ENCODE assay signal across 22 cellular contexts in genomic region chr3:52469001-52469400, GRCh38. TPM values are rescaled to one million over a fixed set of nuclear protein-coding genes. Genes with fewer than 3 reads are reported as not detected.
DNase-seq lines count a peak whose midpoint lies in the region; ATAC-seq and TF ChIP-seq lines count a peak whose summit lies in the region.
"Had no signal": no experiment of that assay in that cellular context is flagged by ENCODE, and none has a peak within 500 bp of the region (broad histone marks: within the 10 kb centered on the region; RNA-seq: fewer than 3 reads in every experiment).

No MANE protein-coding gene starts in this region.

- H3K36me3 Mint-ChIP-seq in activated naive CD4-positive, alpha-beta T cell treated with anti-CD3 and anti-CD28 coated beads, Interleukin-2, amount 50 U/mL, for 72 hours: no peaks in the 10 kb centered on the region

- POLR2A ChIA-PET in RWPE1 (lab: Yijun Ruan, JAX; ENCODE audit: low non-redundant PET): no interaction called here

- peak overlapping the region; percentile 30 to 65 for H3K27ac Mint-ChIP-seq in activated naive CD4-positive, alpha-beta T cell treated with anti-CD3 and anti-CD28 coated beads, Interleukin-2, amount 50 U/mL, for 72 hours
- H3K27ac Mint-ChIP-seq: activated CD8-positive, alpha-beta T cell treated with anti-CD3 and anti-CD28 coated beads for 36 hours; activated T-helper 2 cell treated with anti-CD3 and anti-CD28 coated beads, Interferon-gamma antibody, Interleukin-2, Interleukin-4, amounts not matched to agents 10 μg/mL and 5 μg/mL and 100 μg/mL, durations not matched to agents 14 hours and 24 hours and 36 hours; stimulated activated memory B cell treated with anti-CD40 and anti-IgM and Interleukin-4, amounts not matched to agents 10 μg/mL and 1 μg/mL and 100 μg/mL, for 72 hours had no signal

- CTCF ChIA-PET in RWPE1 (lab: Yijun Ruan, JAX): interaction anchor here (1.1 kb wide), 1 partner anchor 21 kb away, joined by 3 read pairs; no protein-coding TSS in a partner anchor

- H3K9me3 Mint-ChIP-seq in activated naive CD4-positive, alpha-beta T cell treated with anti-CD3 and anti-CD28 coated beads, Interleukin-2, amount 50 U/mL, for 72 hours: no peaks in the 10 kb centered on the region
- H3K9me3 Mint-ChIP-seq: activated CD8-positive, alpha-beta T cell treated with anti-CD3 and anti-CD28 coated beads for 36 hours; activated T-helper 2 cell treated with anti-CD3 and anti-CD28 coated beads, Interferon-gamma antibody, Interleukin-2, Interleukin-4, amounts not matched to agents 10 μg/mL and 5 μg/mL and 100 μg/mL, durations not matched to agents 14 hours and 24 hours and 36 hours; memory B cell; stimulated activated memory B cell treated with anti-CD40 and anti-IgM and Interleukin-4, amounts not matched to agents 10 μg/mL and 1 μg/mL and 100 μg/mL, for 72 hours had no signal

- no peak for TF ChIP-seq EP300 in transverse colon (IDR thresholded peaks at IDR 0.05; ENCODE audit: low read depth)

- no peak for DNase-seq in activated naive CD4-positive, alpha-beta T cell treated with anti-CD3 and anti-CD28 coated beads, Interleukin-2, amount 50 U/mL, for 72 hours (ENCODE audit: low spot score in 2 of 2)
- DNase-seq in activated naive CD4-positive, alpha-beta T cell (lab: John Stamatoyannopoulos, UW): no peak
- no peak for DNase-seq in RWPE1 (ENCODE audit: low spot score)
- peak; percentile 69 for DNase-seq in fibroblast of villous mesenchyme (ENCODE audit: low read depth)
- no peak for DNase-seq in transverse colon
- no peak for DNase-seq in left lobe of liver (ENCODE audit: low spot score)
- no peak for DNase-seq in NCI-H146 (lab: John Stamatoyannopoulos, UW)
- DNase-seq: activated CD8-positive, alpha-beta T cell treated with anti-CD3 and anti-CD28 coated beads for 36 hours; CD4-positive, alpha-beta memory T cell; effector memory CD4-positive, alpha-beta T cell; EL; foreskin keratinocyte; IMR-90; NCI-H1092 treated with DMSO at 0.1 percent for 48 hours; OCI-M1 had no signal

- H3K36me3 ChIP-seq in transverse colon: peaks cover 0 to 16% (median 6%) of the 10 kb centered on the region in 4 donors

- no peaks in the 10 kb centered on the region for H3K9me3 ChIP-seq in transverse colon
- H3K9me3 ChIP-seq: HAP-1, neutrophil had no signal

- TF ChIP-seq POLR2A in transverse colon (IDR thresholded peaks at IDR 0.05): no peak

- 72 to 83% methylated on average over 1 to 5 of the region's 5 CpGs for WGBS in transverse colon (ENCODE audit: low coverage in 1 of 2), 2 donors

- in situ Hi-C loops in transverse colon (cut with MboI; ENCODE audit: low pct_ligation_motif_present in 1 of 4, low pct_unique_long_range_greater_than_20kb in 1 of 4, low sequenced_read_pairs in 3 of 4): no loop called here

- intact Hi-C loops in transverse colon (cut with DNase I; ENCODE audit: low total_unique reads): no loop called here

- H3K27me3 ChIP-seq in transverse colon: no peaks in the 10 kb centered on the region
- H3K27me3 ChIP-seq: foreskin keratinocyte, neutrophil had no signal

- ATAC-seq in activated naive CD4-positive, alpha-beta T cell treated with anti-CD3 and anti-CD28 coated beads, Interleukin-2, amount 50 U/mL, for 72 hours: no peak
- ATAC-seq in HG02981 (IDR thresholded peaks at IDR 0.05; ENCODE audit: unreplicated experiment) (no peak), left lobe of liver (no peak)
- ATAC-seq: activated CD8-positive, alpha-beta T cell treated with anti-CD3 and anti-CD28 coated beads for 36 hours; foreskin keratinocyte; stimulated activated memory B cell treated with anti-CD40 and anti-IgM and Interleukin-4, amounts not matched to agents 10 μg/mL and 1 μg/mL and 100 μg/mL, for 72 hours had no signal

- TF ChIP-seq CTCF in RWPE1 (conservative IDR thresholded peaks at IDR 0.05; ENCODE audit: low read depth): no peak
- no peak for TF ChIP-seq CTCF in fibroblast of villous mesenchyme (IDR thresholded peaks at IDR 0.05; ENCODE audit: insufficient read depth, low read depth, low read length)
- no peak for TF ChIP-seq CTCF in transverse colon (IDR thresholded peaks at IDR 0.05)

- H3K4me3 ChIP-seq in fibroblast of villous mesenchyme (ENCODE audit: low read depth, low read length) (no peak overlapping the region), transverse colon (no peak overlapping the region)
- H3K4me3 ChIP-seq: HAP-1, skin epidermis had no signal

- peaks cover 3 to 19% (median 6%) of the 10 kb centered on the region in 4 donors for H3K4me1 ChIP-seq in transverse colon
- H3K4me1 ChIP-seq: foreskin keratinocyte, HAP-1 had no signal

- H3K27ac ChIP-seq in RWPE1 (peak overlapping the region; percentile 35), transverse colon (peak overlapping the region in 3 of 4 donors; percentile 8 to 41 (median 27))
- H3K27ac ChIP-seq: foreskin keratinocyte, neutrophil had no signal

RNA-seq across cellular contexts. Expression of gene NISCH, which starts 13.6 kb away (rescaled TPM):
- 100 to 1,000 TPM in 1 of 2 donors, 10 to 100 TPM in 1; 79.7 to 105 TPM for total RNA-seq in activated naive CD4-positive, alpha-beta T cell treated with anti-CD3 and anti-CD28 coated beads, Interleukin-2, amount 50 U/mL, for 72 hours
- total RNA-seq in fibroblast of villous mesenchyme (75.7 and 82.5 TPM in 2 replicates), transverse colon (100 to 1,000 TPM in 2 of 4 donors, 10 to 100 TPM in 2; 72.0 to 137 (median 98.6) TPM), left lobe of liver (39.3 TPM)

RNA-seq across cellular contexts. Expression of gene TNNC1, which starts 15.2 kb away (rescaled TPM):
- total RNA-seq in activated naive CD4-positive, alpha-beta T cell treated with anti-CD3 and anti-CD28 coated beads, Interleukin-2, amount 50 U/mL, for 72 hours: 1 to 10 TPM; 6.6 to 8.4 TPM
- 0.64 and 1.3 TPM in 2 replicates for total RNA-seq in fibroblast of villous mesenchyme
- 10 to 100 TPM in 1 of 4 donors, 1 to 10 TPM in 1, not detected in 2; 7.1 to 10.4 TPM for total RNA-seq in transverse colon
- total RNA-seq in left lobe of liver: 0.25 TPM
- total RNA-seq: foreskin keratinocyte had no signal

RNA-seq across cellular contexts. Expression of gene SEMA3G, which starts 24.1 kb away (rescaled TPM):
- total RNA-seq in activated naive CD4-positive, alpha-beta T cell treated with anti-CD3 and anti-CD28 coated beads, Interleukin-2, amount 50 U/mL, for 72 hours: under 1 TPM; 0.20 to 0.33 TPM
- total RNA-seq in fibroblast of villous mesenchyme: 0.32 TPM in 1 of 2 replicates, not detected in the other
- 10 to 100 TPM in 1 of 4 donors, 1 to 10 TPM in 3; 1.2 to 21.7 (median 2.3) TPM for total RNA-seq in transverse colon
- total RNA-seq in left lobe of liver: 0.93 TPM
- total RNA-seq: activated CD8-positive, alpha-beta T cell treated with anti-CD3 and anti-CD28 coated beads for 36 hours; IMR-90 had no signal

RNA-seq across cellular contexts. Expression of gene STAB1, which starts 26.1 kb away (rescaled TPM):
- under 1 TPM in 1 of 2 donors, not detected in 1; 0.36 TPM for total RNA-seq in activated naive CD4-positive, alpha-beta T cell treated with anti-CD3 and anti-CD28 coated beads, Interleukin-2, amount 50 U/mL, for 72 hours
- total RNA-seq in fibroblast of villous mesenchyme: under 0.01 and 0.43 TPM in 2 replicates
- 100 to 1,000 TPM in 1 of 4 donors, 10 to 100 TPM in 3; 42.6 to 152 (median 70.3) TPM for total RNA-seq in transverse colon
- total RNA-seq in left lobe of liver: 71.5 TPM
- total RNA-seq: foreskin keratinocyte, IMR-90 had no signal

RNA-seq across cellular contexts. Expression of gene PHF7, which starts 58.5 kb away (rescaled TPM):
- total RNA-seq in activated naive CD4-positive, alpha-beta T cell treated with anti-CD3 and anti-CD28 coated beads, Interleukin-2, amount 50 U/mL, for 72 hours: 10 to 100 TPM; 17.2 to 36.0 TPM
- total RNA-seq in fibroblast of villous mesenchyme (3.5 and 6.1 TPM in 2 replicates), transverse colon (10 to 100 TPM in 3 of 4 donors, 1 to 10 TPM in 1; 6.0 to 24.2 (median 16.4) TPM), left lobe of liver (6.9 TPM)
